1 cellular context compared by ENCODE assay signal in genomic region chr12:1594295-1595025, GRCh38.
TF ChIP-seq lines count a peak whose summit lies in the region.

A gene with protein sequence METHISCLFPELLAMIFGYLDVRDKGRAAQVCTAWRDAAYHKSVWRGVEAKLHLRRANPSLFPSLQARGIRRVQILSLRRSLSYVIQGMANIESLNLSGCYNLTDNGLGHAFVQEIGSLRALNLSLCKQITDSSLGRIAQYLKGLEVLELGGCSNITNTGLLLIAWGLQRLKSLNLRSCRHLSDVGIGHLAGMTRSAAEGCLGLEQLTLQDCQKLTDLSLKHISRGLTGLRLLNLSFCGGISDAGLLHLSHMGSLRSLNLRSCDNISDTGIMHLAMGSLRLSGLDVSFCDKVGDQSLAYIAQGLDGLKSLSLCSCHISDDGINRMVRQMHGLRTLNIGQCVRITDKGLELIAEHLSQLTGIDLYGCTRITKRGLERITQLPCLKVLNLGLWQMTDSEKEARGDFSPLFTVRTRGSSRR (minus strand): TSS chr12:1594581. CDS start chr12:1594066, 515 bp downstream.

TF ChIP-seq in HepG2, 621 proteins besides CTCF, POLR2A, EP300 and RAD21 (continued from another document and continues in another):
- TF ChIP-seq KDM5A (IDR thresholded peaks at IDR 0.05; ENCODE audit: borderline replicate concordance, low read length) (0 out of 2 replicates have a peak, but pooled peaks have one; percentile 5), TRIM24 (CRISPR knock-in tag; IDR thresholded peaks at IDR 0.05) (no peak), HNF1B (CRISPR knock-in tag; IDR thresholded peaks at IDR 0.05) (no peak), NFKB2 (CRISPR knock-in tag; IDR thresholded peaks at IDR 0.05; ENCODE audit: borderline replicate concordance) (peak; percentile 53; the same call in 1 of the 2 replicates), PLRG1 (conservative IDR thresholded peaks at IDR 0.05) (no peak), ZNF382 (CRISPR knock-in tag; IDR thresholded peaks at IDR 0.05; ENCODE audit: borderline replicate concordance) (no peak), RFX1 (IDR thresholded peaks at IDR 0.05) (peak; percentile 81), KDM4B (CRISPR knock-in tag; IDR thresholded peaks at IDR 0.05) (no peak), ZNF768 (CRISPR knock-in tag; IDR thresholded peaks at IDR 0.05) (0 out of 2 replicates have a peak, but pooled peaks have one; percentile 19), TBX2 (CRISPR knock-in tag; IDR thresholded peaks at IDR 0.05; ENCODE audit: borderline replicate concordance) (peak; percentile 28; the same call in 1 of the 2 replicates), HNRNPUL1 (IDR thresholded peaks at IDR 0.05; ENCODE audit: low read depth, low read length) (no peak), KDM5B (CRISPR knock-in tag; IDR thresholded peaks at IDR 0.05; ENCODE audit: borderline replicate concordance) (no peak), HDAC2 (CRISPR knock-in tag; IDR thresholded peaks at IDR 0.05) (0 out of 2 replicates have a peak, but pooled peaks have one; percentile 28), NFYC (CRISPR knock-in tag; IDR thresholded peaks at IDR 0.05) (no peak), PHF8 (CRISPR knock-in tag; IDR thresholded peaks at IDR 0.05) (peak; percentile 67), ZBTB14 (CRISPR knock-in tag; IDR thresholded peaks at IDR 0.05) (peak; percentile 52; the same call in 1 of the 2 replicates), ZNF576 (CRISPR knock-in tag; IDR thresholded peaks at IDR 0.05) (no peak), ZSCAN20 (CRISPR knock-in tag; IDR thresholded peaks at IDR 0.05; ENCODE audit: borderline replicate concordance) (no peak), ZNF687 (CRISPR knock-in tag; IDR thresholded peaks at IDR 0.05) (peak; percentile 58), DMTF1 (CRISPR knock-in tag; IDR thresholded peaks at IDR 0.05) (no peak), UBTF (CRISPR knock-in tag; IDR thresholded peaks at IDR 0.05) (peak; percentile 23; the same call in 1 of the 2 replicates), GATAD2A (CRISPR knock-in tag; IDR thresholded peaks at IDR 0.05) (0 out of 2 replicates have a peak, but pooled peaks have one; percentile 16), ZC3H4 (CRISPR knock-in tag; IDR thresholded peaks at IDR 0.05; ENCODE audit: borderline replicate concordance) (no peak), ZNF468 (CRISPR knock-in tag; IDR thresholded peaks at IDR 0.05) (no peak), SAP130 (CRISPR knock-in tag; IDR thresholded peaks at IDR 0.05; ENCODE audit: low read depth) (peak; percentile 69), ZBTB33 (CRISPR knock-in tag; IDR thresholded peaks at IDR 0.05) (no peak), MTF2 (CRISPR knock-in tag; IDR thresholded peaks at IDR 0.05; ENCODE audit: borderline replicate concordance) (no peak), BRD4 (CRISPR knock-in tag; IDR thresholded peaks at IDR 0.05) (0 out of 2 replicates have a peak, but pooled peaks have one; percentile 12), ZNF12 (CRISPR knock-in tag; IDR thresholded peaks at IDR 0.05) (no peak), ZNF329 (CRISPR knock-in tag; IDR thresholded peaks at IDR 0.05; ENCODE audit: low read depth) (0 out of 2 replicates have a peak, but pooled peaks have one; percentile 34), MTA1 (CRISPR knock-in tag; IDR thresholded peaks at IDR 0.05; ENCODE audit: borderline replicate concordance) (no peak), MED8 (CRISPR knock-in tag; IDR thresholded peaks at IDR 0.05; ENCODE audit: insufficient replicate concordance) (no peak), POLR2G (IDR thresholded peaks at IDR 0.05; ENCODE audit: low read depth, low read length) (peak; percentile 39; the same call in 1 of the 2 replicates), ATM (IDR thresholded peaks at IDR 0.05; ENCODE audit: borderline replicate concordance) (no peak)
- TF ChIP-seq, protein P1, sequence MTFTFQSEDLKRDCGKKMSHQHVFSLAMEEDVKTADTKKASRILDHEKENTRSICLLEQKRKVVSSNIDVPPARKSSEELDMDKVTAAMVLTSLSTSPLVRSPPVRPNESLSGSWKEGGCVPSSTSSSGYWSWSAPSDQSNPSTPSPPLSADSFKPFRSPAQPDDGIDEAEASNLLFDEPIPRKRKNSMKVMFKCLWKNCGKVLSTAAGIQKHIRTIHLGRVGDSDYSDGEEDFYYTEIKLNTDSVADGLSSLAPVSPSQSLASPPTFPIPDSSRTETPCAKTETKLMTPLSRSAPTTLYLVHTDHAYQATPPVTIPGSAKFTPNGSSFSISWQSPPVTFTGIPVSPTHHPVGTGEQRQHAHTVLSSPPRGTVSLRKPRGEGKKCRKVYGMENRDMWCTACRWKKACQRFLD (CRISPR knock-in tag; IDR thresholded peaks at IDR 0.05; ENCODE audit: borderline replicate concordance): no peak
- TF ChIP-seq, protein P2, sequence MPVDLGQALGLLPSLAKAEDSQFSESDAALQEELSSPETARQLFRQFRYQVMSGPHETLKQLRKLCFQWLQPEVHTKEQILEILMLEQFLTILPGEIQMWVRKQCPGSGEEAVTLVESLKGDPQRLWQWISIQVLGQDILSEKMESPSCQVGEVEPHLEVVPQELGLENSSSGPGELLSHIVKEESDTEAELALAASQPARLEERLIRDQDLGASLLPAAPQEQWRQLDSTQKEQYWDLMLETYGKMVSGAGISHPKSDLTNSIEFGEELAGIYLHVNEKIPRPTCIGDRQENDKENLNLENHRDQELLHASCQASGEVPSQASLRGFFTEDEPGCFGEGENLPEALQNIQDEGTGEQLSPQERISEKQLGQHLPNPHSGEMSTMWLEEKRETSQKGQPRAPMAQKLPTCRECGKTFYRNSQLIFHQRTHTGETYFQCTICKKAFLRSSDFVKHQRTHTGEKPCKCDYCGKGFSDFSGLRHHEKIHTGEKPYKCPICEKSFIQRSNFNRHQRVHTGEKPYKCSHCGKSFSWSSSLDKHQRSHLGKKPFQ (CRISPR knock-in tag; IDR thresholded peaks at IDR 0.05; ENCODE audit: insufficient replicate concordance): peak; percentile 49
- TF ChIP-seq, protein P3, sequence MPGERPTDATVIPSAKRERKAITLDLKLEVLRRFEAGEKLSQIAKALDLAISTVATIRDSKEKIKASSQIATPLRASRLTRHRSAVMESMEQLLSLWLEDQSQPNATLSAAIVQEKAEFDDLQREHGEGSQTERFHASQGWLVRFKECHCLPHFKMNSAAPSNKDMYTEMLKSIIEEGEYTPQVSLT (CRISPR knock-in tag; IDR thresholded peaks at IDR 0.05; ENCODE audit: borderline replicate concordance, low read depth): no peak
- TF ChIP-seq, protein P4, sequence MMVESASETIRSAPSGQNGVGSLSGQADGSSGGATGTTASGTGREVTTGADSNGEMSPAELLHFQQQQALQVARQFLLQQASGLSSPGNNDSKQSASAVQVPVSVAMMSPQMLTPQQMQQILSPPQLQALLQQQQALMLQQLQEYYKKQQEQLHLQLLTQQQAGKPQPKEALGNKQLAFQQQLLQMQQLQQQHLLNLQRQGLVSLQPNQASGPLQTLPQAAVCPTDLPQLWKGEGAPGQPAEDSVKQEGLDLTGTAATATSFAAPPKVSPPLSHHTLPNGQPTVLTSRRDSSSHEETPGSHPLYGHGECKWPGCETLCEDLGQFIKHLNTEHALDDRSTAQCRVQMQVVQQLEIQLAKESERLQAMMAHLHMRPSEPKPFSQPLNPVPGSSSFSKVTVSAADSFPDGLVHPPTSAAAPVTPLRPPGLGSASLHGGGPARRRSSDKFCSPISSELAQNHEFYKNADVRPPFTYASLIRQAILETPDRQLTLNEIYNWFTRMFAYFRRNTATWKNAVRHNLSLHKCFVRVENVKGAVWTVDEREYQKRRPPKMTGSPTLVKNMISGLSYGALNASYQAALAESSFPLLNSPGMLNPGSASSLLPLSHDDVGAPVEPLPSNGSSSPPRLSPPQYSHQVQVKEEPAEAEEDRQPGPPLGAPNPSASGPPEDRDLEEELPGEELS (CRISPR knock-in tag; IDR thresholded peaks at IDR 0.05): no peak; the same call in 1 of the 2 replicates
